In the genomic region with DNA sequence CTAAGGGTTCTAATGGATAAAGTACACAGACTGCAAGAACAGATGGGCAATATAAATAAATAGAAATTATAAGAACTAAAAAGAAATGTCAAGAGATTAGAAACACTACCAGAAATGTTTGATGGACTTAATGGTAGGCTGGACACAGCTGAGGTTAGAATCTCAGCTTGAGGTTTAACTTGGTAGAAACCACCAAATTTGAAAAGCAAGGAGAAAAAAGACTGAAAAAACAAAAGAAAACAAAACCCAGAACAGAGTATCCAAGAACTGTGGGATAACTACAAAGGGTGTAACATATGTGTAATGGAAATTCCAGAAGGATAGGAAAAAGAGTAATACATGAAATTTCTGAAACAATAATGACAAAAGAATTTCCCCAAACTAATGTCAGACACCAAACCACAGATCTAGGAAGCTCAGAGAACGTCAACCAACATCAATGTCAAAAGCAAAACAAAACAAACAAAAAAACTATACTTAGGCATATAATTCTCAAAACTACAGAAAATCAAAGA, we compare ENCODE assay signal across 11 cellular contexts. TPM values are rescaled to one million over a fixed set of nuclear protein-coding genes. Genes with fewer than 3 reads are reported as not detected.
DNase-seq lines count a peak whose midpoint lies in the region; ATAC-seq and TF ChIP-seq lines count a peak whose summit lies in the region.
"Had no signal": no experiment of that assay in that cellular context is flagged by ENCODE, and none has a peak within 500 bp of the region (broad histone marks: within the 10 kb centered on the region; RNA-seq: fewer than 3 reads in every experiment).

No MANE protein-coding gene starts in this region.

- H3K4me3 ChIP-seq in CD8-positive, alpha-beta memory T cell (ENCODE audit: low read length): no peak overlapping the region
- H3K4me3 ChIP-seq in HEK293 (ENCODE audit: low read depth, low read length) (no peak overlapping the region), astrocyte of the cerebellum (ENCODE audit: low read depth, low read length) (no peak overlapping the region)
- H3K4me3 ChIP-seq: neural progenitor cell, thoracic aorta had no signal

- H3K36me3 Mint-ChIP-seq in CD8-positive, alpha-beta memory T cell: peaks cover 13 to 30% (median 20%) of the 10 kb centered on the region in 3 donors
- H3K36me3 Mint-ChIP-seq in osteocyte (ENCODE audit: unreplicated experiment) (peaks cover 23% of the 10 kb centered on the region), glutamatergic neuron (ENCODE audit: unreplicated experiment) (peaks cover 19% of the 10 kb centered on the region)

- no peaks in the 10 kb centered on the region for H3K9me3 ChIP-seq in CD8-positive, alpha-beta memory T cell (ENCODE audit: low read length)
- no peaks in the 10 kb centered on the region for H3K9me3 ChIP-seq in HEK293 (ENCODE audit: control insufficient read depth, insufficient read depth, low read depth, low read length)

- DNase-seq in CD8-positive, alpha-beta memory T cell: no peak
- DNase-seq in astrocyte of the cerebellum (ENCODE audit: low read depth) (peak; percentile 78), osteocyte (ENCODE audit: extremely low spot score, unreplicated experiment) (no peak), glutamatergic neuron (no peak), SHP77 treated with DMSO at 0.1 percent for 48 hours (lab: John Stamatoyannopoulos, UW) (no peak)
- DNase-seq: NCI-H146, NCI-H526 had no signal

- peak overlapping the region; percentile 56 to 92 (median 82) for H3K27ac Mint-ChIP-seq in CD8-positive, alpha-beta memory T cell
- peak overlapping the region; percentile 54 for H3K27ac Mint-ChIP-seq in osteocyte (ENCODE audit: unreplicated experiment)
- H3K27ac Mint-ChIP-seq in glutamatergic neuron (ENCODE audit: unreplicated experiment): no peak overlapping the region
- H3K27ac Mint-ChIP-seq: neural progenitor cell had no signal

- in situ Hi-C loops in astrocyte of the cerebellum (cut with HindIII; ENCODE audit: low sequenced_read_pairs): no loop called here

- H3K27ac ChIP-seq in CD8-positive, alpha-beta memory T cell (ENCODE audit: low read depth, low read length): no peak overlapping the region
- no peak overlapping the region for H3K27ac ChIP-seq in HEK293 (ENCODE audit: extremely low read depth, low read depth, low read length)
- H3K27ac ChIP-seq: thoracic aorta had no signal

- H3K27me3 ChIP-seq in CD8-positive, alpha-beta memory T cell (ENCODE audit: insufficient read depth, low read length, poor library complexity, severe bottlenecking): no peaks in the 10 kb centered on the region
- H3K27me3 ChIP-seq: neural progenitor cell had no signal

- TF ChIP-seq CTCF in HEK293 (tag by site-specific recombination; IDR thresholded peaks at IDR 0.05) (no peak), astrocyte of the cerebellum (IDR thresholded peaks at IDR 0.05; ENCODE audit: low read depth, low read length, missing control alignments) (no peak), osteocyte (IDR thresholded peaks at IDR 0.05) (no peak), glutamatergic neuron (IDR thresholded peaks at IDR 0.05; ENCODE audit: partially characterized antibody, unreplicated experiment) (no peak)

- H3K4me1 ChIP-seq in CD8-positive, alpha-beta memory T cell (ENCODE audit: insufficient read depth, low read length): peaks cover 29% of the 10 kb centered on the region
- no peaks in the 10 kb centered on the region for H3K4me1 ChIP-seq in HEK293 (ENCODE audit: control insufficient read depth, insufficient read depth, low read length)

- H3K36me3 ChIP-seq in CD8-positive, alpha-beta memory T cell (ENCODE audit: insufficient read depth, low read length): no peaks in the 10 kb centered on the region
- no peaks in the 10 kb centered on the region for H3K36me3 ChIP-seq in HEK293 (ENCODE audit: control insufficient read depth in 2 of 2, insufficient read depth in 1 of 2, low read length in 2 of 2)

- H3K9me3 Mint-ChIP-seq in CD8-positive, alpha-beta memory T cell: peaks cover 3 to 23% (median 16%) of the 10 kb centered on the region in 5 donors
- H3K9me3 Mint-ChIP-seq in osteocyte (ENCODE audit: unreplicated experiment) (peaks cover 25% of the 10 kb centered on the region), glutamatergic neuron (ENCODE audit: unreplicated experiment) (peaks cover 1% of the 10 kb centered on the region)

- no peak for ATAC-seq in HG02938 (IDR thresholded peaks at IDR 0.05; ENCODE audit: unreplicated experiment)

- CTCF ChIA-PET in CD8-positive, alpha-beta memory T cell (lab: Charles Lee): interaction anchor here (1.4 kb wide), 1 partner anchor 36 kb away, joined by 3 read pairs; no protein-coding TSS in a partner anchor
- CTCF ChIA-PET in HEK293 (lab: Yijun Ruan, JAX): no interaction called here

- POLR2A ChIA-PET in CD8-positive, alpha-beta memory T cell (lab: Charles Lee): no interaction called here
- POLR2A ChIA-PET in HEK293 (lab: Yijun Ruan, JAX): no interaction called here

- peak overlapping the region in 6 of 7 donors; percentile 45 to 80 (median 70) for H3K4me3 Mint-ChIP-seq in CD8-positive, alpha-beta memory T cell
- H3K4me3 Mint-ChIP-seq in osteocyte (ENCODE audit: unreplicated experiment): no peak overlapping the region
- H3K4me3 Mint-ChIP-seq in glutamatergic neuron (ENCODE audit: unreplicated experiment): no peak overlapping the region
- H3K4me3 Mint-ChIP-seq: neural progenitor cell had no signal

- H3K4me1 Mint-ChIP-seq in CD8-positive, alpha-beta memory T cell: peaks cover 74 to 99% (median 94%) of the 10 kb centered on the region in 3 donors
- H3K4me1 Mint-ChIP-seq in osteocyte (ENCODE audit: unreplicated experiment) (peaks cover 40% of the 10 kb centered on the region), glutamatergic neuron (ENCODE audit: low read depth, unreplicated experiment) (peaks cover 8% of the 10 kb centered on the region)
- H3K4me1 Mint-ChIP-seq: neural progenitor cell had no signal

- no peaks in the 10 kb centered on the region for H3K27me3 Mint-ChIP-seq in CD8-positive, alpha-beta memory T cell
- H3K27me3 Mint-ChIP-seq in osteocyte (ENCODE audit: unreplicated experiment): no peaks in the 10 kb centered on the region
- no peaks in the 10 kb centered on the region for H3K27me3 Mint-ChIP-seq in glutamatergic neuron (ENCODE audit: unreplicated experiment)

TF ChIP-seq in HEK293, 187 proteins besides CTCF, POLR2A, EP300 and RAD21:
- TF ChIP-seq ZNF792 (tag by site-specific recombination; IDR thresholded peaks at IDR 0.05) (no peak), KLF1 (tag by site-specific recombination; IDR thresholded peaks at IDR 0.05) (no peak), ZNF394 (tag by site-specific recombination; IDR thresholded peaks at IDR 0.05; ENCODE audit: borderline replicate concordance) (no peak), BCL11B (tag by site-specific recombination; IDR thresholded peaks at IDR 0.05; ENCODE audit: low read depth) (no peak), ZNF791 (tag by site-specific recombination; IDR thresholded peaks at IDR 0.05) (no peak), ZNF48 (tag by site-specific recombination; IDR thresholded peaks at IDR 0.05) (no peak), ZNF133 (tag by site-specific recombination; IDR thresholded peaks at IDR 0.05) (peak; percentile 50; the same call in 1 of the 2 replicates), ZNF558 (tag by site-specific recombination; IDR thresholded peaks at IDR 0.05) (peak; percentile 48; the same call in 1 of the 2 replicates)
- TF ChIP-seq, protein P1, sequence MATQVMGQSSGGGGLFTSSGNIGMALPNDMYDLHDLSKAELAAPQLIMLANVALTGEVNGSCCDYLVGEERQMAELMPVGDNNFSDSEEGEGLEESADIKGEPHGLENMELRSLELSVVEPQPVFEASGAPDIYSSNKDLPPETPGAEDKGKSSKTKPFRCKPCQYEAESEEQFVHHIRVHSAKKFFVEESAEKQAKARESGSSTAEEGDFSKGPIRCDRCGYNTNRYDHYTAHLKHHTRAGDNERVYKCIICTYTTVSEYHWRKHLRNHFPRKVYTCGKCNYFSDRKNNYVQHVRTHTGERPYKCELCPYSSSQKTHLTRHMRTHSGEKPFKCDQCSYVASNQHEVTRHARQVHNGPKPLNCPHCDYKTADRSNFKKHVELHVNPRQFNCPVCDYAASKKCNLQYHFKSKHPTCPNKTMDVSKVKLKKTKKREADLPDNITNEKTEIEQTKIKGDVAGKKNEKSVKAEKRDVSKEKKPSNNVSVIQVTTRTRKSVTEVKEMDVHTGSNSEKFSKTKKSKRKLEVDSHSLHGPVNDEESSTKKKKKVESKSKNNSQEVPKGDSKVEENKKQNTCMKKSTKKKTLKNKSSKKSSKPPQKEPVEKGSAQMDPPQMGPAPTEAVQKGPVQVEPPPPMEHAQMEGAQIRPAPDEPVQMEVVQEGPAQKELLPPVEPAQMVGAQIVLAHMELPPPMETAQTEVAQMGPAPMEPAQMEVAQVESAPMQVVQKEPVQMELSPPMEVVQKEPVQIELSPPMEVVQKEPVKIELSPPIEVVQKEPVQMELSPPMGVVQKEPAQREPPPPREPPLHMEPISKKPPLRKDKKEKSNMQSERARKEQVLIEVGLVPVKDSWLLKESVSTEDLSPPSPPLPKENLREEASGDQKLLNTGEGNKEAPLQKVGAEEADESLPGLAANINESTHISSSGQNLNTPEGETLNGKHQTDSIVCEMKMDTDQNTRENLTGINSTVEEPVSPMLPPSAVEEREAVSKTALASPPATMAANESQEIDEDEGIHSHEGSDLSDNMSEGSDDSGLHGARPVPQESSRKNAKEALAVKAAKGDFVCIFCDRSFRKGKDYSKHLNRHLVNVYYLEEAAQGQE (tag by site-specific recombination; IDR thresholded peaks at IDR 0.05): no peak
TF ChIP-seq in HEK293: peak in this region for 2.

RNA-seq across cellular contexts. Expression of gene RFX7, which starts 35.0 kb away (rescaled TPM):
- total RNA-seq in CD8-positive, alpha-beta memory T cell: 10 to 100 TPM; 30.3 to 35.2 TPM
- polyA plus RNA-seq in CD8-positive, alpha-beta memory T cell: 3.5 TPM
- 20.2 and 21.3 TPM in 2 replicates for total RNA-seq in osteocyte
- 34.1 TPM for total RNA-seq in glutamatergic neuron (ENCODE audit: unreplicated experiment)

Comparison
In these comparisons a context has a peak if more than half of its experiments do, and no peak if none do; other contexts are left out.
1. H3K4me3 Mint-ChIP-seq: peak in CD8-positive, alpha-beta memory T cell (6 of 7); none in osteocyte (single experiment) and glutamatergic neuron (single experiment).